Comparison of ENCODE assay signal across 8 cellular contexts in genomic region chr14:91835920-91836843, GRCh38. TPM values are rescaled to one million over a fixed set of nuclear protein-coding genes. Genes with fewer than 3 reads are reported as not detected.
A peak's percentile ranks its signal among the peaks of the same experiment; 100 is the strongest.
DNase-seq lines count a peak whose midpoint lies in the region.

No MANE protein-coding gene starts in this region.

- in situ Hi-C loops in HAP-1 (cut with MboI; ENCODE audit: low sequenced_read_pairs) (no loop called here), G401 (cut with HindIII; ENCODE audit: low sequenced_read_pairs) (no loop called here)

- H3K4me3 ChIP-seq in HAP-1 = peak overlapping the region; percentile 55
- peak overlapping the region; percentile 54 for H3K4me3 ChIP-seq in mucosa of stomach (ENCODE audit: low read length)

- CTCF ChIA-PET in activated CD4-positive, alpha-beta T cell treated with anti-CD3 and anti-CD28 coated beads, Interleukin-2, amount 10 ng/mL, durations not matched to agents 7 days and 5 days (lab: Charles Lee) = interaction anchor here (0.9 to 1.2 kb wide), 4 partner anchors 10 to 160 kb away, joined by 3 to 4 read pairs (median 3); no protein-coding TSS in a partner anchor

- H3K4me1 ChIP-seq in HAP-1 = peaks cover 30% of the 10 kb centered on the region
- H3K4me1 ChIP-seq in mucosa of stomach (ENCODE audit: control insufficient read depth, insufficient read depth, low read length) = peaks cover 20% of the 10 kb centered on the region

- H3K27ac Mint-ChIP-seq in activated CD4-positive, alpha-beta T cell treated with anti-CD3 and anti-CD28 coated beads, Interleukin-2, amount 10 ng/mL, durations not matched to agents 7 days and 5 days = peak overlapping the region; percentile 55

- H3K9ac ChIP-seq in mucosa of stomach (ENCODE audit: low read length) = peak overlapping the region; percentile 90

- DNase-seq in DMS79 (lab: John Stamatoyannopoulos, UW) (peak; percentile 82), HAP-1 (ENCODE audit: low spot score in 2 of 2) (peak; percentile 71 to 91), NCI-H1930 (lab: John Stamatoyannopoulos, UW) (peak; percentile 51), G401 (ENCODE audit: low spot score) (no peak)
- peak; percentile 84 for DNase-seq in activated CD4-positive, alpha-beta T cell treated with anti-CD3 and anti-CD28 coated beads, Interleukin-2, amount 10 ng/mL, durations not matched to agents 7 days and 5 days
- DNase-seq in effector CD4-positive, alpha-beta T cell = peak; percentile 91
- peak; percentile 69 for DNase-seq in stimulated activated CD8-positive, alpha-beta memory T cell treated with anti-CD3 and anti-CD28 coated beads, Interleukin-7, amount 100 ng/mL, for 24 hours (ENCODE audit: low read depth)

- H3K4me3 Mint-ChIP-seq in activated CD4-positive, alpha-beta T cell treated with anti-CD3 and anti-CD28 coated beads, Interleukin-2, amount 10 ng/mL, durations not matched to agents 7 days and 5 days = peak overlapping the region; percentile 75

- peaks cover 75% of the 10 kb centered on the region for H3K36me3 Mint-ChIP-seq in activated CD4-positive, alpha-beta T cell treated with anti-CD3 and anti-CD28 coated beads, Interleukin-2, amount 10 ng/mL, durations not matched to agents 7 days and 5 days (ENCODE audit: low read depth)

- H3K9me3 ChIP-seq in HAP-1 = no peaks in the 10 kb centered on the region
- no peaks in the 10 kb centered on the region for H3K9me3 ChIP-seq in mucosa of stomach (ENCODE audit: control insufficient read depth, low read length)

- peaks cover 3% of the 10 kb centered on the region for H3K9me3 Mint-ChIP-seq in activated CD4-positive, alpha-beta T cell treated with anti-CD3 and anti-CD28 coated beads, Interleukin-2, amount 10 ng/mL, durations not matched to agents 7 days and 5 days

- H3K27me3 ChIP-seq in HAP-1 (ENCODE audit: low read depth) = no peaks in the 10 kb centered on the region; the same call in 1 of the 2 replicates
- H3K27me3 ChIP-seq in mucosa of stomach (ENCODE audit: control insufficient read depth, insufficient read depth, low read length) = peaks cover 3% of the 10 kb centered on the region

- POLR2A ChIA-PET in activated CD4-positive, alpha-beta T cell treated with anti-CD3 and anti-CD28 coated beads, Interleukin-2, amount 10 ng/mL, durations not matched to agents 7 days and 5 days (lab: Charles Lee) = no interaction called here

- H3K4me1 Mint-ChIP-seq in activated CD4-positive, alpha-beta T cell treated with anti-CD3 and anti-CD28 coated beads, Interleukin-2, amount 10 ng/mL, durations not matched to agents 7 days and 5 days = peaks cover 76% of the 10 kb centered on the region

- H3K27me3 Mint-ChIP-seq in activated CD4-positive, alpha-beta T cell treated with anti-CD3 and anti-CD28 coated beads, Interleukin-2, amount 10 ng/mL, durations not matched to agents 7 days and 5 days = no peaks in the 10 kb centered on the region

- H3K36me3 ChIP-seq in HAP-1 (replicated peaks) = no peaks in the 10 kb centered on the region
- no peaks in the 10 kb centered on the region for H3K36me3 ChIP-seq in mucosa of stomach (ENCODE audit: control insufficient read depth, insufficient read depth, low read length)

RNA-seq across cellular contexts. Expression of gene TC2N, which starts 31.2 kb away (rescaled TPM):
- 100 to 1,000 TPM; 196 to 216 TPM for total RNA-seq in activated CD4-positive, alpha-beta T cell treated with anti-CD3 and anti-CD28 coated beads, Interleukin-2, amount 10 ng/mL, durations not matched to agents 7 days and 5 days
- not detected in 2 replicates for total RNA-seq in G401 (2014; rRNA removed; shearing (Covaris generic))

Comparison
In these comparisons a context has a peak if more than half of its experiments do, and no peak if none do; other contexts are left out.
1. RNA of gene TC2N, which starts 31.2 kb away (total RNA-seq): 196 to 216 TPM in activated CD4-positive, alpha-beta T cell treated with anti-CD3 and anti-CD28 coated beads, Interleukin-2, amount 10 ng/mL, durations not matched to agents 7 days and 5 days; not detected in G401; every median in the first group is over 100 times any median in the second.